ENCODE assay signal across 22 cellular contexts in the genomic region with DNA sequence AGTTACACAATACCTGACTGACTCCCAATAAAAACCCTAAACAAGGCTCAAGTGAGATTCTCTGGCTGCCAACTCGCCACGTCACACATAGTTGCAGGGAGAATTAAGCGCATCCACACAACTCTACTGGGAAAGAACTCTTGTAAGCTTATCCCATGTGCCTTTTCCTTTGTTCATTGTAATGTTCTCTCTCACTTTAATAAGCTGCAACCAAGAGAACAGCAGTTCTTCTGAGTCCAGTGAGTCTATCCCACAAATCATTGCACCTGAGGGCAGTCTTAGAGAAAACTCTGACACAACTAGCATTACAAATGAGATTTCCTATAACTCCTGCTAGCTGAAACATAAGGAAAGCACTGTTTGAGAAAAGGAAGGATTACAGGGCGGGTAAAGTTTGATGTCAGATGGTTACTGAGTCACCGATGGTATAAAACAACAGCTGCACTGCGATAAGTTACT. TPM values are rescaled to one million over a fixed set of nuclear protein-coding genes. Genes with fewer than 3 reads are reported as not detected.
DNase-seq lines count a peak whose midpoint lies in the region; ATAC-seq and FAIRE-seq lines count a peak whose summit lies in the region.
"Had no signal": no experiment of that assay in that cellular context is flagged by ENCODE, and none has a peak within 500 bp of the region (broad histone marks: within the 10 kb centered on the region; RNA-seq: fewer than 3 reads in every experiment).

No MANE protein-coding gene starts in this region.

- no peaks in the 10 kb centered on the region for H3K9me3 ChIP-seq in small intestine (ENCODE audit: control insufficient read depth, low read depth)
- H3K9me3 ChIP-seq in CD8-positive, alpha-beta memory T cell (ENCODE audit: low read length) = no peaks in the 10 kb centered on the region
- H3K9me3 ChIP-seq: vagina had no signal

- H3K4me1 ChIP-seq in small intestine (ENCODE audit: control insufficient read depth in 2 of 2, insufficient read depth in 1 of 2, low read depth in 1 of 2, low read length in 1 of 2) = no peaks in the 10 kb centered on the region
- no peaks in the 10 kb centered on the region for H3K4me1 ChIP-seq in CD8-positive, alpha-beta memory T cell (ENCODE audit: insufficient read depth, low read length)
- H3K4me1 ChIP-seq: parathyroid adenoma, vagina had no signal

- 86 to 93% (median 87%) methylated on average over 6 of the region's 6 CpGs for WGBS in small intestine, 3 donors

- no peak overlapping the region for H3K4me3 Mint-ChIP-seq in CD8-positive, alpha-beta memory T cell
- H3K4me3 Mint-ChIP-seq: activated naive CD8-positive, alpha-beta T cell treated with anti-CD3 and anti-CD28 coated beads, Interleukin-2, amount 10 ng/mL, durations not matched to agents 7 days and 5 days; dendritic cell treated with granulocyte-macrophage colony-stimulating factor and Interleukin-4, amounts not matched to agents 40 ng/mL and 50 ng/mL, for 4 days; natural killer cell; WTC11 had no signal

- H3K4me1 Mint-ChIP-seq in CD8-positive, alpha-beta memory T cell = no peaks in the 10 kb centered on the region
- H3K4me1 Mint-ChIP-seq: activated naive CD8-positive, alpha-beta T cell treated with anti-CD3 and anti-CD28 coated beads, Interleukin-2, amount 10 ng/mL, durations not matched to agents 7 days and 5 days; natural killer cell; WTC11 had no signal

- peak; percentile 83 for ATAC-seq in left colon
- no peak for ATAC-seq in GM21360 (IDR thresholded peaks at IDR 0.05; ENCODE audit: unreplicated experiment)
- ATAC-seq: natural killer cell, sciatic nerve, WTC11 had no signal

- peak; percentile 85 for DNase-seq in LHCN-M2 (ENCODE audit: low read depth)
- peak; percentile 23 for DNase-seq in epidermal melanocyte (ENCODE audit: insufficient read length, low spot score)
- DNase-seq in left colon = no peak
- DNase-seq in small intestine = peak; percentile 20
- DNase-seq in iPS-NIHi11 (ENCODE audit: low spot score) = no peak
- DNase-seq in CD8-positive, alpha-beta memory T cell = no peak
- DNase-seq: activated CD8-positive, alpha-beta memory T cell treated with anti-CD3 and anti-CD28 coated beads, Interleukin-2, amount 50 U/mL, for 4 hours; activated naive CD8-positive, alpha-beta T cell treated with anti-CD3 and anti-CD28 coated beads, Interleukin-2, amount 10 ng/mL, durations not matched to agents 7 days and 5 days; CD4-positive, CD25-positive, alpha-beta regulatory T cell; GDM1; natural killer cell; NCI-H187; NCI-H748 treated with DMSO at 0.1 percent for 48 hours; T-helper 9 cell had no signal

- intact Hi-C loops in left colon (cut with DNase I, micrococcal nuclease) = no loop called here

- H3K27me3 Mint-ChIP-seq in CD8-positive, alpha-beta memory T cell = no peaks in the 10 kb centered on the region
- H3K27me3 Mint-ChIP-seq: activated naive CD8-positive, alpha-beta T cell treated with anti-CD3 and anti-CD28 coated beads, Interleukin-2, amount 10 ng/mL, durations not matched to agents 7 days and 5 days; CD4-positive, CD25-positive, alpha-beta regulatory T cell; dendritic cell treated with granulocyte-macrophage colony-stimulating factor and Interleukin-4, amounts not matched to agents 40 ng/mL and 50 ng/mL, for 4 days had no signal

- no peak for FAIRE-seq in small intestine (lab: Jason Lieb, UNC)

- H3K36me3 ChIP-seq in small intestine (ENCODE audit: control insufficient read depth in 2 of 2, insufficient read depth in 2 of 2, low read length in 2 of 2) = no peaks in the 10 kb centered on the region
- peaks cover 5% of the 10 kb centered on the region for H3K36me3 ChIP-seq in CD8-positive, alpha-beta memory T cell (ENCODE audit: insufficient read depth, low read length)
- H3K36me3 ChIP-seq: vagina had no signal

- POLR2A ChIA-PET in CD8-positive, alpha-beta memory T cell (lab: Charles Lee) = interaction anchor here (0.8 kb wide), 1 partner anchor 21 kb away, joined by 3 read pairs; no protein-coding TSS in a partner anchor

- peaks cover 0 to 36% (median 5%) of the 10 kb centered on the region in 3 donors for H3K36me3 Mint-ChIP-seq in CD8-positive, alpha-beta memory T cell
- H3K36me3 Mint-ChIP-seq: natural killer cell had no signal

- no peak overlapping the region for H3K27ac ChIP-seq in small intestine (ENCODE audit: low read depth in 1 of 2, low read length in 1 of 2)
- no peak overlapping the region for H3K27ac ChIP-seq in CD8-positive, alpha-beta memory T cell (ENCODE audit: low read depth, low read length)
- H3K27ac ChIP-seq: KMS-11, parathyroid adenoma, vagina had no signal

- H3K9me3 Mint-ChIP-seq in CD8-positive, alpha-beta memory T cell = no peaks in the 10 kb centered on the region
- H3K9me3 Mint-ChIP-seq: activated naive CD8-positive, alpha-beta T cell treated with anti-CD3 and anti-CD28 coated beads, Interleukin-2, amount 10 ng/mL, durations not matched to agents 7 days and 5 days; activated T-helper 2 cell treated with anti-CD3 and anti-CD28 coated beads, Interferon-gamma antibody, Interleukin-2, Interleukin-4, amounts not matched to agents 10 μg/mL and 5 μg/mL and 100 μg/mL, durations not matched to agents 14 hours and 24 hours and 36 hours; CD4-positive, CD25-positive, alpha-beta regulatory T cell; dendritic cell treated with granulocyte-macrophage colony-stimulating factor and Interleukin-4, amounts not matched to agents 40 ng/mL and 50 ng/mL, for 4 days; natural killer cell; WTC11 had no signal

- no peaks in the 10 kb centered on the region for H3K27me3 ChIP-seq in small intestine (ENCODE audit: control insufficient read depth in 2 of 2, insufficient read depth in 2 of 2, low read length in 2 of 2)
- no peaks in the 10 kb centered on the region for H3K27me3 ChIP-seq in CD8-positive, alpha-beta memory T cell (ENCODE audit: insufficient read depth, low read length, poor library complexity, severe bottlenecking)
- H3K27me3 ChIP-seq: vagina had no signal

- peak overlapping the region in 1 of 8 donors; percentile 1 for H3K27ac Mint-ChIP-seq in CD8-positive, alpha-beta memory T cell
- H3K27ac Mint-ChIP-seq: activated naive CD8-positive, alpha-beta T cell treated with anti-CD3 and anti-CD28 coated beads, Interleukin-2, amount 10 ng/mL, durations not matched to agents 7 days and 5 days; activated T-helper 2 cell treated with anti-CD3 and anti-CD28 coated beads, Interferon-gamma antibody, Interleukin-2, Interleukin-4, amounts not matched to agents 10 μg/mL and 5 μg/mL and 100 μg/mL, durations not matched to agents 14 hours and 24 hours and 36 hours; dendritic cell treated with granulocyte-macrophage colony-stimulating factor and Interleukin-4, amounts not matched to agents 40 ng/mL and 50 ng/mL, for 4 days; natural killer cell had no signal

- no peak overlapping the region for H3K4me3 ChIP-seq in small intestine (ENCODE audit: low read depth in 1 of 2, low read length in 2 of 2)
- no peak overlapping the region for H3K4me3 ChIP-seq in CD8-positive, alpha-beta memory T cell (ENCODE audit: low read length)
- H3K4me3 ChIP-seq: vagina had no signal

- CTCF ChIA-PET in CD8-positive, alpha-beta memory T cell (lab: Charles Lee) = no interaction called here

RNA-seq across cellular contexts. Expression of a gene that starts 27.4 kb away (rescaled TPM):
- total RNA-seq in LHCN-M2 (2014; rRNA removed) (41.5 and 42.8 TPM in 2 replicates), left colon (1 to 10 TPM; 5.2 to 7.8 TPM)
- polyA plus RNA-seq in LHCN-M2 (2012) = 11.8 TPM
- 10 to 100 TPM in 1 of 3 donors, 1 to 10 TPM in 2; 2.7 to 13.7 (median 2.7) TPM for polyA plus RNA-seq in small intestine
- 10 to 100 TPM; 65.4 to 67.6 TPM for total RNA-seq in CD8-positive, alpha-beta memory T cell
- 27.3 TPM for polyA plus RNA-seq in CD8-positive, alpha-beta memory T cell

RNA-seq across cellular contexts. Expression of a gene that starts 27.5 kb away (rescaled TPM):
- total RNA-seq in LHCN-M2 (2014; rRNA removed) = 28.7 and 35.6 TPM in 2 replicates
- 9.3 TPM for polyA plus RNA-seq in LHCN-M2 (2012)
- 10 to 100 TPM; 23.9 to 29.2 TPM for total RNA-seq in left colon
- polyA plus RNA-seq in small intestine = 10 to 100 TPM; 16.2 to 20.4 (median 16.3) TPM
- total RNA-seq in CD8-positive, alpha-beta memory T cell = 10 to 100 TPM; 46.4 to 50.5 TPM
- 34.8 TPM for polyA plus RNA-seq in CD8-positive, alpha-beta memory T cell

RNA-seq across cellular contexts. Expression of a gene that starts 53.8 kb away (rescaled TPM):
- 28.7 and 30.8 TPM in 2 replicates for total RNA-seq in LHCN-M2 (2014; rRNA removed)
- 3.8 TPM for polyA plus RNA-seq in LHCN-M2 (2012)
- total RNA-seq in left colon = 1 to 10 TPM in 1 of 2 donors, under 1 TPM in 1; 0.46 to 1.3 TPM
- under 1 TPM in 1 of 3 donors, not detected in 2; 0.28 TPM for polyA plus RNA-seq in small intestine
- 1 to 10 TPM in 1 of 2 experiments, under 1 TPM in 1; 0.93 to 1.2 TPM for total RNA-seq in CD8-positive, alpha-beta memory T cell
- 0.23 TPM for polyA plus RNA-seq in CD8-positive, alpha-beta memory T cell

Comparison
In these comparisons a context has a peak if more than half of its experiments do, and no peak if none do; other contexts are left out.
1. DNase-seq: peak in LHCN-M2 (single experiment), epidermal melanocyte (single experiment) and small intestine (single experiment); none in left colon (0 of 2), iPS-NIHi11 (single experiment) and CD8-positive, alpha-beta memory T cell (0 of 5).
2. RNA of a gene that starts 53.8 kb away (total RNA-seq): 28.7 to 30.8 TPM in LHCN-M2; 0.46 to 1.3 TPM in left colon and 0.93 to 1.2 TPM in CD8-positive, alpha-beta memory T cell; every median in the first group is over 10 times any median in the second.